Comparison of ENCODE assay signal across 24 cellular contexts in the genomic region with DNA sequence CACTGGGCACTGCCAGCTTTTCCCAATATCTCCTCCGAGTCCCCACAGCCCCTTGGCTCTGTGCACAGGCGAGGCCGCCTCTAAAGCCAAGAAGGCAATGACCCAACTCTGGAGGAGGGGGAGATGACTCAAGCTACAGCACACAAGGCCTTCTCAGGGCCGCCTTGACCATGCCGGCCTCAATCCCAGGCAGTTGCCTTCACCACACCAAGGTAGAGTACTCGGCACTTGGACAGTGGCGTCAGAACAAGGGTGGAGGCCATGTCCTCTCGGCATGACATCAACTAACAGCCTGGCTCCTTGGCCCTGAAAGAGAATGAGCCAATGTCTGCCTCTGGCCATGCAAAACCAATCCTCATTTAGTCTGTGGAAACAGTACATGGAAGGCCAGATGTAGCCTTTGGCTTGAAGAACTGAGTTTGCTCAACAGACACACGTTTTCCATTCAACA.
DNase-seq lines count a peak whose midpoint lies in the region; ATAC-seq and TF ChIP-seq lines count a peak whose summit lies in the region.
"Had no signal": no experiment of that assay in that cellular context is flagged by ENCODE, and none has a peak within 500 bp of the region (broad histone marks: within the 10 kb centered on the region; RNA-seq: fewer than 3 reads in every experiment).

No MANE protein-coding gene starts in this region.

- DNase-seq in MG63 (peak; percentile 71), fibroblast of peridontal ligament (ENCODE audit: extremely low read depth) (peak; percentile 87), upper lobe of right lung (no peak), 8988T (no peak)
- no peak for DNase-seq in activated T-cell treated with anti-CD3 and anti-CD28 coated beads, Interleukin-2, amount 50 U/mL, for 24 hours
- DNase-seq in stimulated activated CD8-positive, alpha-beta memory T cell treated with anti-CD3 and anti-CD28 coated beads, Interleukin-4, amount 100 ng/mL, for 48 hours = no peak
- DNase-seq: activated CD4-positive, CD25-positive, alpha-beta regulatory T cell treated with anti-CD3 and anti-CD28 coated beads, Interleukin-2, amount 50 U/mL, for 72 hours; activated gamma-delta T cell treated with Interleukin-2 at 50 U/mL for 16 hours; DMS53; KG1; kidney glomerular epithelial cell; NCI-H1048; NCI-H2081; stimulated activated CD4-positive, alpha-beta T cell treated with anti-CD3 and anti-CD28 coated beads, Interleukin-4, amount 100 ng/mL, for 24 hours; T1000 had no signal

- no peak overlapping the region for H3K9ac ChIP-seq in muscle layer of colon (ENCODE audit: low read length)

- TF ChIP-seq CTCF in upper lobe of right lung (IDR thresholded peaks at IDR 0.05) = no peak

- no peaks in the 10 kb centered on the region for H3K27me3 Mint-ChIP-seq in activated T-cell treated with anti-CD3 and anti-CD28 coated beads, Interleukin-2, amount 50 U/mL, for 24 hours

- H3K27me3 ChIP-seq in MG63 = no peaks in the 10 kb centered on the region
- H3K27me3 ChIP-seq in muscle layer of colon (ENCODE audit: control insufficient read depth in 1 of 2, insufficient read depth in 2 of 2, low read length in 2 of 2) = no peaks in the 10 kb centered on the region
- H3K27me3 ChIP-seq in upper lobe of right lung = no peaks in the 10 kb centered on the region
- H3K27me3 ChIP-seq: neutrophil had no signal

- H3K4me3 ChIP-seq in MG63 (no peak overlapping the region), muscle layer of colon (ENCODE audit: low read depth in 1 of 2, low read length in 2 of 2) (no peak overlapping the region), upper lobe of right lung (no peak overlapping the region)
- H3K4me3 ChIP-seq: HAP-1, SK-N-MC, skin epidermis had no signal

- H3K9me3 Mint-ChIP-seq in activated T-cell treated with anti-CD3 and anti-CD28 coated beads, Interleukin-2, amount 50 U/mL, for 24 hours = no peaks in the 10 kb centered on the region
- H3K9me3 Mint-ChIP-seq: mesothelial cell of epicardium had no signal

- H3K27ac ChIP-seq in muscle layer of colon (ENCODE audit: low read depth, low read length) (peak overlapping the region; percentile 22), upper lobe of right lung (no peak overlapping the region)
- H3K27ac ChIP-seq: C4-2B, epithelial cell of prostate, neutrophil, SK-N-MC had no signal

- ATAC-seq in upper lobe of right lung (peak; percentile 12), GM21367 (IDR thresholded peaks at IDR 0.05; ENCODE audit: unreplicated experiment) (no peak)

- H3K9me3 ChIP-seq in MG63 (no peaks in the 10 kb centered on the region), muscle layer of colon (ENCODE audit: low read length) (no peaks in the 10 kb centered on the region), upper lobe of right lung (no peaks in the 10 kb centered on the region)
- H3K9me3 ChIP-seq: HAP-1, neutrophil had no signal

- peaks cover 13% of the 10 kb centered on the region for H3K4me1 Mint-ChIP-seq in activated T-cell treated with anti-CD3 and anti-CD28 coated beads, Interleukin-2, amount 50 U/mL, for 24 hours (ENCODE audit: low read depth)
- H3K4me1 Mint-ChIP-seq: mesothelial cell of epicardium had no signal

- no peaks in the 10 kb centered on the region for H3K36me3 ChIP-seq in MG63
- H3K36me3 ChIP-seq in muscle layer of colon (ENCODE audit: insufficient read depth, low read length) = no peaks in the 10 kb centered on the region
- no peaks in the 10 kb centered on the region for H3K36me3 ChIP-seq in upper lobe of right lung
- H3K36me3 ChIP-seq: HAP-1, neutrophil had no signal

- peaks cover 45% of the 10 kb centered on the region for H3K4me1 ChIP-seq in muscle layer of colon (ENCODE audit: insufficient read depth, low read length)
- peaks cover 4% of the 10 kb centered on the region for H3K4me1 ChIP-seq in upper lobe of right lung
- H3K4me1 ChIP-seq: HAP-1 had no signal

- H3K4me3 Mint-ChIP-seq in activated T-cell treated with anti-CD3 and anti-CD28 coated beads, Interleukin-2, amount 50 U/mL, for 24 hours = no peak overlapping the region
- H3K4me3 Mint-ChIP-seq: mesothelial cell of epicardium had no signal

- H3K36me3 Mint-ChIP-seq in activated T-cell treated with anti-CD3 and anti-CD28 coated beads, Interleukin-2, amount 50 U/mL, for 24 hours (ENCODE audit: low read depth) = no peaks in the 10 kb centered on the region
- H3K36me3 Mint-ChIP-seq: mesothelial cell of epicardium had no signal

- intact Hi-C loops in upper lobe of right lung (cut with DNase I) = no loop called here

- no peak overlapping the region for H3K27ac Mint-ChIP-seq in activated T-cell treated with anti-CD3 and anti-CD28 coated beads, Interleukin-2, amount 50 U/mL, for 24 hours
- H3K27ac Mint-ChIP-seq: mesothelial cell of epicardium had no signal

Comparison
In these comparisons a context has a peak if more than half of its experiments do, and no peak if none do; other contexts are left out.
1. DNase-seq: peak in MG63 (single experiment) and fibroblast of peridontal ligament (single experiment); none in upper lobe of right lung (single experiment), activated T-cell treated with anti-CD3 and anti-CD28 coated beads, Interleukin-2, amount 50 U/mL, for 24 hours (single experiment), stimulated activated CD8-positive, alpha-beta memory T cell treated with anti-CD3 and anti-CD28 coated beads, Interleukin-4, amount 100 ng/mL, for 48 hours (single experiment) and 8988T (single experiment).